Comparison of ENCODE assay signal across 9 cellular contexts in the genomic region with DNA sequence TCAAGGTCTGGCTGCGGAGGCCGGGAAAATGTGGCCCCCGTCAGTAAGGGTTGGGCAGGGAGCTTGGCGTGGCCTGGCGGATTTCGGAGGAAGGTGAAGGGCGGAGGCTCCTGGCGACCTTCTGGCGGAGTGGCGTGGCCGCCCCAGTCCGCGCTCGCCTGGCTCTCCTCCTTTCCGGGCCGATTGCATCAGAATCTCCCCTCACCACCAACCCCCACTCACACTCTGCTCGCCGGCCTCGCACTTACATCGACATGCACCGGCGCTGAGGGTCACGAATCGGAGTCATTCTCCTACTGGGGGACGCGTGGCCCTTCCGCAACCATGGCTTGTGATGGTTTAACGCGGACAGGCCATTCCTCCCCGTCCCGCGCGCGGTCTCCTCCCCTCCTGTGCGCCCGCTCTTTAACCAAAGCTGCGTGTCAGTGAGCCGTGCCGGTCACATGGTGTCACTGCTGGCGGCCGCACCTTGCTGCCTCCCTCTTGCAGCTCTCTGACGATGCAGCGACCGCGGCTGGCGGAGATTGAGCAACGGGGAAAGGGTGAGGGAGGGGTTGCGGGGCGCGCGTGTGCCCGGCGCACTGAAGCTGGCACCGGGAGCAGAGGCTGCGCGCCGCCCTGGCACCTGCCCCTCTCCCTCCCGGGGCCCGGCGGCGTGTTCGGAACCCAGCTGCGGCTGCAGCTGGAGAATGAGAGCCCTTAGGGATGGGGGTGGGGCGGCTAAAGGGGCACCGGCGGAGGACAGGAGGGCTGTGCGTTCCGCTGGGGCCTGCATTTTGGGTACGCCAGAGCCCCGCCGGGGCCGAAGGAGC. TPM values are rescaled to one million over a fixed set of nuclear protein-coding genes. Genes with fewer than 3 reads are reported as not detected.
DNase-seq lines count a peak whose midpoint lies in the region; ATAC-seq and TF ChIP-seq lines count a peak whose summit lies in the region.
"Had no signal": no experiment of that assay in that cellular context is flagged by ENCODE, and none has a peak within 500 bp of the region (broad histone marks: within the 10 kb centered on the region; RNA-seq: fewer than 3 reads in every experiment).

SLC38A1 (minus strand) TSS at position 427 of the 812 bp plus-strand sequence. CDS start 29,243 bp downstream, outside the sequence.

- peak; percentile 58 for ATAC-seq in GM19463 (IDR thresholded peaks at IDR 0.05; ENCODE audit: unreplicated experiment)

- no peak for TF ChIP-seq CTCF in HL-60 (IDR thresholded peaks at IDR 0.05; ENCODE audit: insufficient read depth, low read length)

- no peaks in the 10 kb centered on the region for H3K27me3 ChIP-seq in CD8-positive, alpha-beta memory T cell (ENCODE audit: insufficient read depth, low read length, poor library complexity, severe bottlenecking)
- H3K27me3 ChIP-seq in HL-60 (ENCODE audit: insufficient read depth, poor library complexity, severe bottlenecking) (no peaks in the 10 kb centered on the region), esophagus (ENCODE audit: control insufficient read depth in 1 of 2, insufficient read depth in 2 of 2, low read length in 2 of 2) (no peaks in the 10 kb centered on the region), muscle layer of colon (ENCODE audit: control insufficient read depth in 1 of 2, insufficient read depth in 2 of 2, low read length in 2 of 2) (no peaks in the 10 kb centered on the region)

- H3K9me3 Mint-ChIP-seq in CD8-positive, alpha-beta memory T cell: no peaks in the 10 kb centered on the region
- H3K9me3 Mint-ChIP-seq: nephron had no signal

- H3K36me3 ChIP-seq in CD8-positive, alpha-beta memory T cell (ENCODE audit: insufficient read depth, low read length): no peaks in the 10 kb centered on the region
- H3K36me3 ChIP-seq in esophagus (ENCODE audit: control insufficient read depth in 2 of 2, insufficient read depth in 2 of 2, low read length in 1 of 2) (no peaks in the 10 kb centered on the region), muscle layer of colon (ENCODE audit: insufficient read depth, low read length) (no peaks in the 10 kb centered on the region)

- CTCF ChIA-PET in CD8-positive, alpha-beta memory T cell (lab: Charles Lee): interaction anchor here (0.8 to 2.6 kb wide), 12 partner anchors 10 to 393 kb away, joined by 3 to 22 read pairs (median 4); no protein-coding TSS in a partner anchor

- POLR2A ChIA-PET in CD8-positive, alpha-beta memory T cell (lab: Charles Lee): interaction anchor here (0.8 to 3.8 kb wide), 22 partner anchors 9 to 1008 kb away, joined by 3 to 108 read pairs (median 4); partner anchors contain the start of gene SCAF11

- peaks cover 50% of the 10 kb centered on the region for H3K4me1 ChIP-seq in CD8-positive, alpha-beta memory T cell (ENCODE audit: insufficient read depth, low read length)
- H3K4me1 ChIP-seq in esophagus (ENCODE audit: control insufficient read depth in 2 of 2, insufficient read depth in 2 of 2, low read length in 1 of 2) (peaks cover 0 to 3% of the 10 kb centered on the region in 2 donors), muscle layer of colon (ENCODE audit: insufficient read depth, low read length) (peaks cover 29% of the 10 kb centered on the region)

- no peak within 1 kb of the TSS for H3K27ac Mint-ChIP-seq in CD8-positive, alpha-beta memory T cell

- H3K4me1 Mint-ChIP-seq in CD8-positive, alpha-beta memory T cell: peaks cover 24 to 36% (median 34%) of the 10 kb centered on the region in 3 donors

- H3K27ac ChIP-seq in CD8-positive, alpha-beta memory T cell (ENCODE audit: low read depth, low read length): peak within 1 kb of the TSS; percentile 98
- H3K27ac ChIP-seq in HL-60 (replicated peaks) (peak within 1 kb of the TSS; percentile 85), esophagus (ENCODE audit: low read depth in 2 of 2, low read length in 1 of 2) (peak within 1 kb of the TSS; percentile 72 to 94), muscle layer of colon (ENCODE audit: low read depth, low read length) (peak within 1 kb of the TSS; percentile 95)

- peaks cover 0 to 11% of the 10 kb centered on the region in 2 donors for H3K27me3 Mint-ChIP-seq in CD8-positive, alpha-beta memory T cell

- peak within 1 kb of the TSS; percentile 77 for H3K9ac ChIP-seq in muscle layer of colon (ENCODE audit: low read length)

- DNase-seq in CD8-positive, alpha-beta memory T cell: peak; percentile 84 to 95 (median 90)
- DNase-seq in HL-60 (ENCODE audit: low read depth in 1 of 2, low spot score in 1 of 2): peak; percentile 89 to 95
- peak; percentile 92 for DNase-seq in NK-92 treated with Interleukin-12 subunit alpha and Interleukin-12 subunit beta, amount 100 ng/mL, for 24 hours (lab: John Stamatoyannopoulos, UW)
- peak; percentile 90 for DNase-seq in activated CD8-positive, alpha-beta memory T cell treated with anti-CD3 and anti-CD28 coated beads, Interleukin-2, amount 50 U/mL, for 48 hours
- peak; percentile 76 to 84 for DNase-seq in stimulated activated CD8-positive, alpha-beta memory T cell treated with anti-CD3 and anti-CD28 coated beads, Interleukin-7, amount 100 ng/mL, for 4 hours (ENCODE audit: low read depth in 2 of 2)

- H3K4me3 Mint-ChIP-seq in CD8-positive, alpha-beta memory T cell: no peak within 1 kb of the TSS
- H3K4me3 Mint-ChIP-seq: nephron had no signal

- H3K9me3 ChIP-seq in CD8-positive, alpha-beta memory T cell (ENCODE audit: low read length): no peaks in the 10 kb centered on the region
- H3K9me3 ChIP-seq in esophagus (ENCODE audit: control insufficient read depth in 2 of 2, insufficient read depth in 1 of 2, low read depth in 1 of 2, low read length in 1 of 2) (no peaks in the 10 kb centered on the region), muscle layer of colon (ENCODE audit: low read length) (no peaks in the 10 kb centered on the region)

- peaks cover 0 to 11% (median 5%) of the 10 kb centered on the region in 3 donors for H3K36me3 Mint-ChIP-seq in CD8-positive, alpha-beta memory T cell

- H3K4me3 ChIP-seq in CD8-positive, alpha-beta memory T cell (ENCODE audit: low read length): peak within 1 kb of the TSS; percentile 96
- peak within 1 kb of the TSS; percentile 85 for H3K4me3 ChIP-seq in HL-60 (replicated peaks; ENCODE audit: insufficient read depth, low read length)
- H3K4me3 ChIP-seq in esophagus (ENCODE audit: low read depth in 1 of 2, low read length in 2 of 2): peak within 1 kb of the TSS; percentile 66 to 78
- H3K4me3 ChIP-seq in muscle layer of colon (ENCODE audit: low read depth in 1 of 2, low read length in 2 of 2): peak within 1 kb of the TSS; percentile 67 to 92

- WGBS in esophagus, 2 donors: 1% methylated on average over 59 to 72 of the region's 72 CpGs

RNA-seq across cellular contexts. Expression of gene SLC38A1, which starts in this region (rescaled TPM):
- 100 to 1,000 TPM; 233 to 242 TPM for total RNA-seq in CD8-positive, alpha-beta memory T cell
- 252 TPM for polyA plus RNA-seq in CD8-positive, alpha-beta memory T cell
- 10 to 100 TPM; 14.4 to 16.9 TPM for polyA plus RNA-seq in esophagus

Comparison
In these comparisons a context has a peak if more than half of its experiments do, and no peak if none do; other contexts are left out.
1. Peak in every context shown above with its lines: DNase-seq, ATAC-seq, H3K4me3 ChIP-seq and H3K27ac ChIP-seq.
2. RNA of gene SLC38A1 (polyA plus RNA-seq): 252 TPM in CD8-positive, alpha-beta memory T cell (single experiment); 14.4 to 16.9 TPM in esophagus; every median in the first group is over 10 times any median in the second.